4 cellular contexts compared by ENCODE assay signal in the genomic region with DNA sequence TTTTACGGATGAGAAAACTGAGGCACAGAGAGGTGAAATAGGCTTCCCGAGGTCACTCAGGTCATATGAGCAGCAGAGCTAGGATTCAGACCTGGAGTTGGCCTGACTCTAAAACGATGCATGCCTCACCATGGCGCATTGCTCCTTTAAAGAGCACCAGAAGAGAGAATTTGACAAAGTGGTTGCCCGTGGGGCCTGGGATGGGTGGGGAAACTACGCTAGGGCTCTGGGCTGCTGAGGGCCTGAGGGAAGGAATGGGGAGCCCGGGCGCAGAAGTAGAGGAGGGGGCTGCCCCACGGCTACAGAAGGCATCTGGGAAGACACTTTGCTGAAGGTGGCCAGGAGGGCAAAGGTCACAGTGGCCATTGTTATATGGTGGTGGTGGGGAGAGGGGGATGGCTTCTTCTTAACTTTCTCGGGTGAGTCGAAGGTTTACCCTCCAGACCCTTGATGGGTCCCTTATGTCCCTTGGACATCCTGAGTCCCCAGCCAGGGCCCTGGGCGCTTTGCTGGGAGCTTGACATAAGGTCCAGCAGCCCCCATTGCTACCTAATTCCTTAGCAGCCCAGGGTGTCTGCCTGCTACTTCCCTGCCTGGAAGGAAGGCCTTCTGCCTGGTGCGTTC. TPM values are rescaled to one million over a fixed set of nuclear protein-coding genes. Genes with fewer than 3 reads are reported as not detected.
"Had no signal": no experiment of that assay in that cellular context is flagged by ENCODE, and none has a peak within 500 bp of the region (broad histone marks: within the 10 kb centered on the region; RNA-seq: fewer than 3 reads in every experiment).

No MANE protein-coding gene starts in this region.

RNA-seq across cellular contexts. Expression of gene NOS2, which starts 55.0 kb away (rescaled TPM):
- total RNA-seq: NCI-H460, SJSA1 had no signal
- polyA plus RNA-seq: HepG2, IMR-90 had no signal
